Comparison of ENCODE assay signal across 10 cellular contexts in genomic region chr4:110163327-110164070, GRCh38. TPM values are rescaled to one million over a fixed set of nuclear protein-coding genes. Genes with fewer than 3 reads are reported as not detected.
DNase-seq lines count a peak whose midpoint lies in the region; ATAC-seq and TF ChIP-seq lines count a peak whose summit lies in the region.
"Had no signal": no experiment of that assay in that cellular context is flagged by ENCODE, and none has a peak within 500 bp of the region (broad histone marks: within the 10 kb centered on the region; RNA-seq: fewer than 3 reads in every experiment).

No MANE protein-coding gene starts in this region.

- TF ChIP-seq CTCF in brain microvascular endothelial cell (IDR thresholded peaks at IDR 0.05; ENCODE audit: low read depth, low read length, missing control alignments) (no peak), natural killer cell (IDR thresholded peaks at IDR 0.05) (no peak)

- no peak for ATAC-seq in natural killer cell
- ATAC-seq in GM21529 (IDR thresholded peaks at IDR 0.05; ENCODE audit: unreplicated experiment) = no peak
- ATAC-seq in HG03175 (IDR thresholded peaks at IDR 0.05; ENCODE audit: unreplicated experiment) = no peak

- DNase-seq in COLO829 (ENCODE audit: low spot score) (peak; percentile 13), MG63 (peak; percentile 6), brain microvascular endothelial cell (peak; percentile 82), natural killer cell (no peak), NCI-H526 (lab: John Stamatoyannopoulos, UW) (no peak), NCI-H2196 (lab: John Stamatoyannopoulos, UW; ENCODE audit: unreplicated experiment) (no peak)
- DNase-seq: naive B cell, NCI-H2227 treated with DMSO at 0.1 percent for 48 hours had no signal

- H3K27me3 ChIP-seq in MG63 = no peaks in the 10 kb centered on the region
- H3K27me3 ChIP-seq in brain microvascular endothelial cell (replicated peaks) = no peaks in the 10 kb centered on the region

- in situ Hi-C loops in brain microvascular endothelial cell (cut with HindIII; ENCODE audit: low pct_ligation_motif_present, low sequenced_read_pairs) = no loop called here

- peak overlapping the region; percentile 91 for H3K27ac ChIP-seq in brain microvascular endothelial cell

- no peaks in the 10 kb centered on the region for H3K9me3 ChIP-seq in MG63

- intact Hi-C loops in natural killer cell (cut with micrococcal nuclease) = no loop called here

- no peak overlapping the region for H3K4me3 ChIP-seq in MG63
- H3K4me3 ChIP-seq in brain microvascular endothelial cell (ENCODE audit: low read depth, low read length) = no peak overlapping the region

- H3K36me3 ChIP-seq in MG63 (no peaks in the 10 kb centered on the region; the same call in 1 of the 2 replicates), brain microvascular endothelial cell (replicated peaks) (no peaks in the 10 kb centered on the region)

- H3K4me1 Mint-ChIP-seq in natural killer cell = peaks cover 56 to 60% of the 10 kb centered on the region in 2 donors

- no peaks in the 10 kb centered on the region for H3K36me3 Mint-ChIP-seq in natural killer cell
- H3K36me3 Mint-ChIP-seq: naive B cell had no signal

- peak overlapping the region; percentile 87 to 92 for H3K27ac Mint-ChIP-seq in natural killer cell

- peak overlapping the region; percentile 67 for H3K4me3 Mint-ChIP-seq in natural killer cell
- H3K4me3 Mint-ChIP-seq: naive B cell had no signal

- H3K9me3 Mint-ChIP-seq in natural killer cell = no peaks in the 10 kb centered on the region

- no peaks in the 10 kb centered on the region for H3K27me3 Mint-ChIP-seq in natural killer cell (ENCODE audit: low read depth in 2 of 2)
- H3K27me3 Mint-ChIP-seq: naive B cell had no signal

RNA-seq across cellular contexts. Expression of gene ELOVL6, which starts 34.9 kb away (rescaled TPM):
- 11.7 and 12.9 TPM in 2 replicates for total RNA-seq in MG63 (2014; rRNA removed; shearing (Covaris generic); ENCODE audit: low replicate concordance)
- 10 to 100 TPM; 25.0 to 35.2 (median 30.9) TPM for total RNA-seq in natural killer cell

Comparison
In these comparisons a context has a peak if more than half of its experiments do, and no peak if none do; other contexts are left out.
1. DNase-seq: peak in COLO829 (single experiment), MG63 (single experiment) and brain microvascular endothelial cell (single experiment); none in natural killer cell (single experiment), NCI-H526 (0 of 2) and NCI-H2196 (single experiment).